12 cellular contexts compared by ENCODE assay signal in the genomic region with DNA sequence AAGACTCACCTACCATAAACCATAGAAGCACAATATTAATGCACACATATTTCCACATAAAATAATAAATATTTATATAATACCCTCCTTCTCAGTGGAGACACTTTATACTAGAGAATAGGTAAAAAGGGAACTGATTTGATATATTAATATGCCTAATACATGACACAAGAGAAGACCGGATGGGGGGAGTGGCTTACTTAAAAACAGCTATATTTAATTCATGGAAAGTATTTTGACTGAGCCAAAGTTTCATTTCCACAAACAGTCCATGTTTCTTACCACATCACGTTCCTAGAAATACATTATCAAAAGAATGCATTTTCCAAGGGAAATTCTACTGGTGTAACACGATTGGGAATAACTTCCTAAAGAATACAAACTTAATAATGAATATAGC.
DNase-seq lines count a peak whose midpoint lies in the region; ATAC-seq and TF ChIP-seq lines count a peak whose summit lies in the region.
"Had no signal": no experiment of that assay in that cellular context is flagged by ENCODE, and none has a peak within 500 bp of the region (broad histone marks: within the 10 kb centered on the region; RNA-seq: fewer than 3 reads in every experiment).

No MANE protein-coding gene starts in this region.

- H3K27me3 ChIP-seq in DND-41 (ENCODE audit: insufficient read depth, low read length, poor library complexity) (no peaks in the 10 kb centered on the region), body of pancreas (no peaks in the 10 kb centered on the region), SJCRH30 (no peaks in the 10 kb centered on the region)

- H3K79me2 ChIP-seq in DND-41 (ENCODE audit: insufficient read depth, low read length): peaks cover 16% of the 10 kb centered on the region

- no peak for TF ChIP-seq CTCF in DND-41 (IDR thresholded peaks at IDR 0.05; ENCODE audit: borderline replicate concordance, extremely low read depth, low read length, poor library complexity, severe bottlenecking)
- no peak for TF ChIP-seq CTCF in body of pancreas (IDR thresholded peaks at IDR 0.05)

- H3K4me1 ChIP-seq in DND-41 (ENCODE audit: insufficient read depth, low read length) (peaks cover 34% of the 10 kb centered on the region), body of pancreas (peaks cover 32% of the 10 kb centered on the region), SJCRH30 (peaks cover 14% of the 10 kb centered on the region)

- H2AFZ ChIP-seq in DND-41 (ENCODE audit: low read depth, low read length): no peak overlapping the region

- no peaks in the 10 kb centered on the region for H3K9me3 ChIP-seq in DND-41 (ENCODE audit: insufficient read depth, low read length, severe bottlenecking)
- no peaks in the 10 kb centered on the region for H3K9me3 ChIP-seq in body of pancreas
- no peaks in the 10 kb centered on the region for H3K9me3 ChIP-seq in SJCRH30 (replicated peaks)

- H3K4me2 ChIP-seq in DND-41 (ENCODE audit: insufficient read depth, low read length): no peak overlapping the region

- DNase-seq in DND-41 (no peak), MV-4-11 (lab: John Stamatoyannopoulos, UW) (peak; percentile 57), body of pancreas (no peak), EL (no peak), SJCRH30 (no peak)
- DNase-seq: H9, NCI-H1436, T-helper 9 cell had no signal

- H3K27ac ChIP-seq in DND-41 (ENCODE audit: low read length) (peak overlapping the region; percentile 83; the same call in 1 of the 2 replicates), body of pancreas (peak overlapping the region in 3 of 4 donors; percentile 63 to 69 (median 64)), SJCRH30 (no peak overlapping the region)
- H3K27ac ChIP-seq: KMS-11 had no signal

- WGBS in body of pancreas, 2 donors: 10 to 11% methylated on average over 3 of the region's 3 CpGs

- no peaks in the 10 kb centered on the region; the same call in 1 of the 2 replicates for H4K20me1 ChIP-seq in DND-41 (ENCODE audit: insufficient read depth, low read length)

- H3K9ac ChIP-seq in DND-41 (ENCODE audit: low read depth, low read length): no peak overlapping the region; the same call in 1 of the 2 replicates
- H3K9ac ChIP-seq: KMS-11 had no signal

- TF ChIP-seq POLR2A in body of pancreas (IDR thresholded peaks at IDR 0.05): no peak

- ATAC-seq in DND-41 (ENCODE audit: insufficient read depth, low read depth) (no peak), GM19395 (IDR thresholded peaks at IDR 0.05; ENCODE audit: unreplicated experiment) (peak; percentile 29), body of pancreas (no peak), HG02571 (IDR thresholded peaks at IDR 0.05; ENCODE audit: unreplicated experiment) (no peak), GM19467 (IDR thresholded peaks at IDR 0.05; ENCODE audit: unreplicated experiment) (no peak)

- intact Hi-C loops in body of pancreas (cut with DNase I): no loop called here

- no peak overlapping the region for H3K4me3 ChIP-seq in DND-41 (ENCODE audit: low read depth in 1 of 2, low read length in 2 of 2)
- H3K4me3 ChIP-seq in body of pancreas: no peak overlapping the region
- H3K4me3 ChIP-seq in SJCRH30: no peak overlapping the region

- H3K36me3 ChIP-seq in DND-41 (ENCODE audit: insufficient read depth, low read length) (peaks cover 10% of the 10 kb centered on the region), body of pancreas (replicated peaks in 1 of 2; ENCODE audit: insufficient read depth in 1 of 2, low read depth in 2 of 2) (no peaks in the 10 kb centered on the region), SJCRH30 (no peaks in the 10 kb centered on the region)
